ENCODE assay signal across 10 cellular contexts in the genomic region with DNA sequence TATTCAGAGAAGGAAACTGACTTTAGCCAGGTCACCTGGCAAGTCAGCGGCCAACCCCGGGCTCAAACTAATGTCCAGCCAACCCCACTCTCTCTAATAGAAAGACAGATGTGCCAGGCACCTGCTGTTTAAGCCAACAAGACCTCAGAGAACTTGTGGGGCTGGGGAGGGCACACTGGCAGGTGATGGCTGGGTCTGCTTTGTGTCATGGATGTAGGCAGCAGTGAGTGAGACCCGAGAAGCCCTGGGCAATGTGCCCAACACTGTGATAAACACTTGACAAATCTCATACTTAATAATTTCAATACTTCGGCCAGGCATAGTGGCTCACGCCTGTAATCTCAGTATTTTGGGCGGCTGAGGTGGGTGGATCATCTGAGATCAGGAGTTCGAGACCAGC.
"Had no signal": no experiment of that assay in that cellular context is flagged by ENCODE, and none has a peak within 500 bp of the region (broad histone marks: within the 10 kb centered on the region; RNA-seq: fewer than 3 reads in every experiment).

No MANE protein-coding gene starts in this region.

- DNase-seq: activated CD4-positive, alpha-beta memory T cell treated with anti-CD3 and anti-CD28 coated beads, Interleukin-2, amount 10 ng/mL, durations not matched to agents 7 days and 5 days; activated naive CD4-positive, alpha-beta T cell treated with anti-CD3 and anti-CD28 coated beads, Interleukin-2, amount 50 U/mL, for 16 hours; activated T-cell treated with anti-CD3 and anti-CD28 coated beads, Interleukin-2, amount 50 U/mL, for 24 hours; erythroblast; left lung; mucosa of descending colon; naive thymus-derived CD4-positive, alpha-beta T cell; stimulated activated CD4-positive, alpha-beta T cell treated with anti-CD3 and anti-CD28 coated beads, Interleukin-2, amount 100 ng/mL, for 48 hours; WERI-Rb-1 had no signal

- ATAC-seq: left lung; naive thymus-derived CD4-positive, alpha-beta T cell; stimulated activated memory B cell treated with anti-CD40 and anti-IgM and Interleukin-4, amounts not matched to agents 10 μg/mL and 1 μg/mL and 100 μg/mL, for 72 hours had no signal
